In genomic region chr1:99441234-99442095, GRCh38 we compare ENCODE assay signal across 9 cellular contexts.
DNase-seq lines count a peak whose midpoint lies in the region; ATAC-seq and TF ChIP-seq lines count a peak whose summit lies in the region.
"Had no signal": no experiment of that assay in that cellular context is flagged by ENCODE, and none has a peak within 500 bp of the region (broad histone marks: within the 10 kb centered on the region; RNA-seq: fewer than 3 reads in every experiment).

No MANE protein-coding gene starts in this region.

- no peak overlapping the region for H3K4me3 ChIP-seq in AG09309 (ENCODE audit: control insufficient read depth, low read depth, low read length)
- H3K4me3 ChIP-seq in SK-N-MC, result peak overlapping the region; percentile 53
- no peak overlapping the region for H3K4me3 ChIP-seq in OCI-LY7 (ENCODE audit: low read depth, low read length, poor library complexity, severe bottlenecking)

- CTCF ChIA-PET in OCI-LY7 (lab: Charles Lee; ENCODE audit: unreplicated experiment), result no interaction called here

- H3K4me1 ChIP-seq in foreskin keratinocyte (no peaks in the 10 kb centered on the region), OCI-LY7 (ENCODE audit: insufficient read depth, low read length, poor library complexity, severe bottlenecking) (no peaks in the 10 kb centered on the region)

- peak; percentile 50 for ATAC-seq in foreskin keratinocyte

- H3K27ac Mint-ChIP-seq in nephron progenitor cell, result no peak overlapping the region

- peak overlapping the region; percentile 77 for H3K27ac ChIP-seq in SK-N-MC
- H3K27ac ChIP-seq in foreskin keratinocyte, result no peak overlapping the region
- H3K27ac ChIP-seq in OCI-LY7 (ENCODE audit: low read depth, low read length, poor library complexity, severe bottlenecking), result no peak overlapping the region

- intact Hi-C loops in OCI-LY7 (cut with micrococcal nuclease; ENCODE audit: unreplicated experiment), result no loop called here

- H3K36me3 ChIP-seq in SK-N-MC (ENCODE audit: insufficient read depth, low read length) (no peaks in the 10 kb centered on the region), OCI-LY7 (ENCODE audit: insufficient read depth, low read length) (no peaks in the 10 kb centered on the region)

- no TSS peak for BruUV-seq in OCI-LY7 (replicated peaks; lab: Mats Ljungman, UMichigan)

- H3K4me1 Mint-ChIP-seq in nephron progenitor cell, result no peaks in the 10 kb centered on the region

- peak overlapping the region; percentile 21 for H3K9ac ChIP-seq in SK-N-MC (ENCODE audit: insufficient read length)

- peaks cover 3% of the 10 kb centered on the region for H3K27me3 Mint-ChIP-seq in nephron progenitor cell (ENCODE audit: low read depth, poor library complexity)

- H3K79me2 ChIP-seq in OCI-LY7 (ENCODE audit: insufficient read depth, low read depth, low read length), result no peaks in the 10 kb centered on the region

- no peaks in the 10 kb centered on the region for H3K9me2 ChIP-seq in OCI-LY7 (ENCODE audit: insufficient read depth, low read length)

- POLR2A ChIA-PET in OCI-LY7 (lab: Charles Lee), result no interaction called here

- no peaks in the 10 kb centered on the region for H3K36me3 Mint-ChIP-seq in nephron progenitor cell (ENCODE audit: low read depth)

- H3K27me3 ChIP-seq in foreskin keratinocyte, result no peaks in the 10 kb centered on the region

- H3K4me3 Mint-ChIP-seq in nephron progenitor cell, result no peak overlapping the region

- TF ChIP-seq CTCF in AG09309 (IDR thresholded peaks at IDR 0.05; ENCODE audit: control insufficient read depth, insufficient read depth, low read depth, low read length, missing control alignments) (no peak), foreskin keratinocyte (conservative IDR thresholded peaks at IDR 0.05) (no peak), nephron progenitor cell (IDR thresholded peaks at IDR 0.05) (no peak), OCI-LY7 (conservative IDR thresholded peaks at IDR 0.05; ENCODE audit: low read length) (no peak)

- no peak overlapping the region for H2AFZ ChIP-seq in OCI-LY7 (ENCODE audit: low read length)

- H3K9me3 ChIP-seq in SK-N-MC (ENCODE audit: low read depth, low read length), result no peaks in the 10 kb centered on the region
- H3K9me3 ChIP-seq in OCI-LY7 (ENCODE audit: low read length), result no peaks in the 10 kb centered on the region

- no peaks in the 10 kb centered on the region for H4K20me1 ChIP-seq in OCI-LY7 (ENCODE audit: insufficient read depth, low read length)

- no peak overlapping the region for H3K4me2 ChIP-seq in OCI-LY7 (ENCODE audit: low read length)

- no peaks in the 10 kb centered on the region for H3K9me3 Mint-ChIP-seq in nephron progenitor cell

- DNase-seq in AG09309 (ENCODE audit: low read depth) (peak; percentile 61), HCEC 1CT (peak; percentile 62), SK-N-MC (ENCODE audit: low read depth, low spot score) (peak; percentile 47), foreskin keratinocyte (no peak), nephron progenitor cell (no peak), OCI-LY7 (ENCODE audit: low spot score) (no peak), NCI-H69 (lab: John Stamatoyannopoulos, UW) (no peak)
- no peak for DNase-seq in activated T-cell treated with anti-CD3 and anti-CD28 coated beads, Interleukin-2, amount 50 U/mL, for 1 hour
- DNase-seq: amygdala had no signal

Comparison
In these comparisons a context has a peak if more than half of its experiments do, and no peak if none do; other contexts are left out.
1. DNase-seq: peak in AG09309 (single experiment), HCEC 1CT (single experiment) and SK-N-MC (single experiment); none in foreskin keratinocyte (0 of 2), nephron progenitor cell (single experiment), OCI-LY7 (single experiment), activated T-cell treated with anti-CD3 and anti-CD28 coated beads, Interleukin-2, amount 50 U/mL, for 1 hour (single experiment) and NCI-H69 (single experiment).